ENCODE assay signal across 33 cellular contexts in genomic region chr18:75063615-75064512, GRCh38.
"Had no signal": no experiment of that assay in that cellular context is flagged by ENCODE, and none has a peak within 500 bp of the region (broad histone marks: within the 10 kb centered on the region; RNA-seq: fewer than 3 reads in every experiment).

No MANE protein-coding gene starts in this region.

- H3K4me3 Mint-ChIP-seq: activated CD4-positive, alpha-beta T cell treated with anti-CD3 and anti-CD28 coated beads, Interleukin-2, amount 10 ng/mL, durations not matched to agents 24 days and 14 days; activated CD8-positive, alpha-beta T cell treated with anti-CD3 and anti-CD28 coated beads for 36 hours; activated naive CD4-positive, alpha-beta T cell treated with anti-CD3 and anti-CD28 coated beads, Interleukin-2, amount 50 U/mL, for 24 hours; activated T-cell treated with anti-CD3 and anti-CD28 coated beads, Interleukin-2, amount 50 U/mL, for 72 hours; activated T-helper 17 cell treated with anti-CD3 and anti-CD28 coated beads, Interleukin-2, amount 50 U/mL, for 72 hours had no signal

- ATAC-seq: activated CD8-positive, alpha-beta T cell treated with anti-CD3 and anti-CD28 coated beads for 36 hours; activated T-cell treated with anti-CD3 and anti-CD28 coated beads, Interleukin-2, amount 50 U/mL, for 72 hours; activated T-helper 17 cell treated with anti-CD3 and anti-CD28 coated beads, Interleukin-2, amount 50 U/mL, for 72 hours; body of pancreas; PC-3 had no signal

- H3K27me3 ChIP-seq: adrenal gland, body of pancreas, breast epithelium, Peyer's patch had no signal

- H3K9me3 ChIP-seq: adrenal gland, body of pancreas, Peyer's patch had no signal

- H3K4me1 ChIP-seq: adrenal gland, body of pancreas, breast epithelium, Peyer's patch had no signal

- H3K4me2 ChIP-seq: KMS-11 had no signal

- H3K27ac Mint-ChIP-seq: activated CD4-positive, alpha-beta T cell treated with anti-CD3 and anti-CD28 coated beads, Interleukin-2, amount 10 ng/mL, durations not matched to agents 24 days and 14 days; activated CD8-positive, alpha-beta T cell treated with anti-CD3 and anti-CD28 coated beads for 36 hours; activated naive CD4-positive, alpha-beta T cell treated with anti-CD3 and anti-CD28 coated beads, Interleukin-2, amount 50 U/mL, for 24 hours; activated T-cell treated with anti-CD3 and anti-CD28 coated beads, Interleukin-2, amount 50 U/mL, for 72 hours; activated T-helper 17 cell treated with anti-CD3 and anti-CD28 coated beads, Interleukin-2, amount 50 U/mL, for 72 hours had no signal

- H3K36me3 ChIP-seq: breast epithelium had no signal

- H3K9me3 Mint-ChIP-seq: activated CD4-positive, alpha-beta T cell treated with anti-CD3 and anti-CD28 coated beads, Interleukin-2, amount 10 ng/mL, durations not matched to agents 24 days and 14 days; activated CD8-positive, alpha-beta T cell treated with anti-CD3 and anti-CD28 coated beads for 36 hours; activated naive CD4-positive, alpha-beta T cell treated with anti-CD3 and anti-CD28 coated beads, Interleukin-2, amount 50 U/mL, for 24 hours; activated T-cell treated with anti-CD3 and anti-CD28 coated beads, Interleukin-2, amount 50 U/mL, for 72 hours; activated T-helper 17 cell treated with anti-CD3 and anti-CD28 coated beads, Interleukin-2, amount 50 U/mL, for 72 hours had no signal

- DNase-seq: activated CD4-positive, alpha-beta T cell treated with anti-CD3 and anti-CD28 coated beads, Interleukin-2, amount 10 ng/mL, durations not matched to agents 24 days and 14 days; activated CD4-positive, alpha-beta T cell treated with anti-CD3 and anti-CD28 coated beads, Interleukin-2, amount 50 U/mL, for 4 hours; activated CD8-positive, alpha-beta T cell treated with anti-CD3 and anti-CD28 coated beads for 36 hours; activated gamma-delta T cell; activated naive CD4-positive, alpha-beta T cell treated with Interleukin-2 at 50 U/mL for 16 hours; activated T-cell treated with anti-CD3 and anti-CD28 coated beads, Interleukin-2, amount 50 U/mL, for 1 hour; activated T-cell treated with anti-CD3 and anti-CD28 coated beads, Interleukin-2, amount 50 U/mL, for 72 hours; adrenal gland; body of pancreas; MM.1S; MV-4-11; NCI-H1092; NCI-H1436 treated with DMSO at 0.1 percent for 48 hours; NCI-H1694 treated with DMSO at 0.1 percent for 48 hours; NCI-H2029 treated with DMSO at 0.1 percent for 48 hours; NCI-H2107; NCI-H2171; NCI-H510A; NCI-H526; NCI-H748 treated with DMSO at 0.1 percent for 48 hours; NK-92 treated with Interleukin-12 subunit alpha and Interleukin-12 subunit beta, amount 100 ng/mL, for 24 hours; PC-3; Peyer's patch; RPMI8226; SIG-M5; SW 1271; T-helper 1 cell; T-helper 2 cell; T1000 had no signal

- H3K27ac ChIP-seq: adrenal gland, body of pancreas, breast epithelium, KMS-11, Peyer's patch had no signal

- H3K9ac ChIP-seq: KMS-11 had no signal

- H3K4me3 ChIP-seq: adrenal gland, body of pancreas, breast epithelium, Peyer's patch had no signal

- H3K27me3 Mint-ChIP-seq: activated CD4-positive, alpha-beta T cell treated with anti-CD3 and anti-CD28 coated beads, Interleukin-2, amount 10 ng/mL, durations not matched to agents 24 days and 14 days; activated CD8-positive, alpha-beta T cell treated with anti-CD3 and anti-CD28 coated beads for 36 hours; activated naive CD4-positive, alpha-beta T cell treated with anti-CD3 and anti-CD28 coated beads, Interleukin-2, amount 50 U/mL, for 24 hours; activated T-helper 17 cell treated with anti-CD3 and anti-CD28 coated beads, Interleukin-2, amount 50 U/mL, for 72 hours had no signal
